Comparison of ENCODE assay signal across 11 cellular contexts in the genomic region with DNA sequence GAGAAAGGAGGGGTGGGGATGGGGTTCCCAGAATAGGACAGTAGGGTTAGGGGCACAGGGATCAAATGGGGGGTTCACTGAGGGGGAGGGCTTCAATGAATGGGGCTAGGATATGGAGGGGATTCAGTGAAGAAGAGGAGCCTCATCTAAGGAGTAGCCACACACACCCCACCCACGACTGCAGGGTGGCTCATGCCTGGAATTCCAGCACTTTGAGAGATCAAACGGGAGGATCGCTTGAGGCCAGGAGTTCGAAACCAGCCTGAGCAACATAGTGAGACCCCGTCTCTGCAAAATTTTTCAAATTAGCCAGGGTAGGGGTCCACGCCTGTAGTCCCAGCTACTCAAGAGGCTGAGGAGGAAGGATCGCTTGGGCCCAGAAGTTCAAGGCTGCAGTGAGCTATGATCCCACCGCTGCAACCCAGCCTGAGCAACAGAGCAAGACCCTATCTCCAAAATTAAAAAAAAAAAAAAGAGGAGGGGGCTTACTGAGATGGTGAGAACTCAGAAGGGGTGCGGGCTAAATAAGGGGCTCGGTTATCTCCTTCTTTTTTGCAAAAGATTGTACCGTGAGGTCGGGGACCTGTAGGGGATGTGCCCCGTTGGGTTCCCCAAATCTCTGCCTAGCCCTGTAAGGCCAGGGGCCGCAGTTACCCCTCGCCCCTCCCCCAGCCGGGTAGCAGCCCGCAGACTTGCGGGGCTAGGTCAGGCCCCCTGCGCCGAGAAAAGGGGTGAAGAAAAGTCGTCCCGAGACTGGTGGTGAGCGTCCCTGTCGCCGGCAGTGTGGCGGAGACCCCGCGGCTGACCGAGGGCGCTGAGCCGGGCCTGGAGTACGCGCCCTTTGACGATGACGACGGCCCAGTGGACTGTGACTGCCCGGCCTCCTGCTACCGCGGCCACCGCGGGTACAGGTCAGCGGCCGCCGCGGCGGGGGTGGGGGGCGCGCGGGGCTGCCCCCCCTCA. TPM values are rescaled to one million over a fixed set of nuclear protein-coding genes. Genes with fewer than 3 reads are reported as not detected.
DNase-seq lines count a peak whose midpoint lies in the region; ATAC-seq and TF ChIP-seq lines count a peak whose summit lies in the region.
"Had no signal": no experiment of that assay in that cellular context is flagged by ENCODE, and none has a peak within 500 bp of the region (broad histone marks: within the 10 kb centered on the region; RNA-seq: fewer than 3 reads in every experiment).

No MANE protein-coding gene starts in this region.

- H2BK120ac ChIP-seq in H9 (ENCODE audit: low read depth, low read length, poor library complexity, severe bottlenecking) = no peak overlapping the region

- H3K9me3 Mint-ChIP-seq in H9 = no peaks in the 10 kb centered on the region
- H3K9me3 Mint-ChIP-seq: HFFc6 had no signal

- no peak overlapping the region for H3K23ac ChIP-seq in H9 (ENCODE audit: insufficient read length, low read depth, low read length)

- H3K9me3 ChIP-seq in H9 (ENCODE audit: control insufficient read depth, low read depth, low read length) = no peaks in the 10 kb centered on the region
- no peaks in the 10 kb centered on the region for H3K9me3 ChIP-seq in smooth muscle cell (replicated peaks; ENCODE audit: low read depth)

- H3K9ac ChIP-seq in H9 (ENCODE audit: extremely low read depth, insufficient read length, low read length) = peak overlapping the region; percentile 87
- no peak overlapping the region for H3K9ac ChIP-seq in smooth muscle cell (ENCODE audit: low read depth)

- H3K79me2 ChIP-seq in H9 (ENCODE audit: insufficient read depth, low read length) = no peaks in the 10 kb centered on the region
- no peaks in the 10 kb centered on the region for H3K79me2 ChIP-seq in smooth muscle cell (ENCODE audit: low read depth)

- H3K4ac ChIP-seq in H9 (ENCODE audit: low read depth, low read length) = no peak overlapping the region

- no peak overlapping the region for H2BK5ac ChIP-seq in H9 (ENCODE audit: insufficient read length, low read length)

- H3F3A ChIP-seq in smooth muscle cell (ENCODE audit: low read depth) = no peaks in the 10 kb centered on the region

- peak overlapping the region; percentile 73 to 79 for H3K4me3 Mint-ChIP-seq in H9
- H3K4me3 Mint-ChIP-seq: HFFc6 had no signal

- no peaks in the 10 kb centered on the region for H3K79me1 ChIP-seq in H9 (ENCODE audit: insufficient read depth, low read depth, low read length, poor library complexity, severe bottlenecking)

- no peak overlapping the region for H4K8ac ChIP-seq in H9 (replicated peaks; ENCODE audit: insufficient read length, low read depth, low read length)

- no peak for ATAC-seq in HG03095 (IDR thresholded peaks at IDR 0.05; ENCODE audit: unreplicated experiment)

- peak overlapping the region; percentile 48 for H3K4me3 ChIP-seq in smooth muscle cell

- peaks cover 20 to 36% of the 10 kb centered on the region in 2 experiments for H3K4me1 Mint-ChIP-seq in H9

- H3K56ac ChIP-seq in H9 (ENCODE audit: insufficient read length, low read depth, low read length) = no peak overlapping the region

- H4K20me1 ChIP-seq in H9 (ENCODE audit: control insufficient read depth, insufficient read depth, insufficient read length) = peaks cover 3% of the 10 kb centered on the region
- H4K20me1 ChIP-seq in smooth muscle cell (ENCODE audit: low read depth) = no peaks in the 10 kb centered on the region

- H3K4me2 ChIP-seq in H9 (ENCODE audit: insufficient read depth, insufficient read length, low read length) (peak overlapping the region; percentile 61), smooth muscle cell (peak overlapping the region; percentile 89)

- no CpG with 5 or more reads among the region's 49 CpGs for WGBS in H9 (ENCODE audit: extremely low coverage, insufficient read length, low lambda C conversion rate)
- WGBS in smooth muscle cell (ENCODE audit: low lambda C conversion rate) = 27% methylated on average over 31 of the region's 49 CpGs

- H3K36me3 ChIP-seq in smooth muscle cell (ENCODE audit: low read depth) = no peaks in the 10 kb centered on the region

- H3K27ac Mint-ChIP-seq in H9 = no peak overlapping the region; a peak in 1 of 7 replicates
- H3K27ac Mint-ChIP-seq: HFFc6 had no signal

- H2BK15ac ChIP-seq in H9 (ENCODE audit: low read depth, low read length) = no peak overlapping the region

- H3K36me3 Mint-ChIP-seq in H9 (ENCODE audit: insufficient read depth in 1 of 3, low read depth in 3 of 3) = peaks cover 3 to 12% (median 11%) of the 10 kb centered on the region in 3 experiments

- peak overlapping the region; percentile 87 for H3K14ac ChIP-seq in H9 (ENCODE audit: insufficient read depth, low read length)

- no peak overlapping the region for H3T11ph ChIP-seq in H9 (ENCODE audit: low read length)

- TF ChIP-seq CTCF in H9 (conservative IDR thresholded peaks at IDR 0.05) (no peak), VCaP (conservative IDR thresholded peaks at IDR 0.05) (no peak), smooth muscle cell (IDR thresholded peaks at IDR 0.05; ENCODE audit: borderline replicate concordance, insufficient read depth, poor library complexity, severe bottlenecking) (no peak)

- no peaks in the 10 kb centered on the region; the same call in none of the 2 replicates for H3K27me3 Mint-ChIP-seq in H9 (ENCODE audit: low read depth)

- H2BK12ac ChIP-seq in H9 (ENCODE audit: insufficient read length, low read depth, low read length) = no peak overlapping the region

- H2AFZ ChIP-seq in H9 (ENCODE audit: low read length) = no peak overlapping the region
- no peak overlapping the region for H2AFZ ChIP-seq in smooth muscle cell (ENCODE audit: low read depth)

- H4K91ac ChIP-seq in H9 (ENCODE audit: insufficient read length, low read depth, low read length) = no peak overlapping the region

- no peak overlapping the region for H2AK5ac ChIP-seq in H9 (ENCODE audit: insufficient read length, low read length)

- H3K27ac ChIP-seq in H9 (ENCODE audit: insufficient read length, low read depth, low read length) (no peak overlapping the region), VCaP (peak overlapping the region; percentile 49; the same call in 1 of the 2 replicates), smooth muscle cell (ENCODE audit: low read depth) (no peak overlapping the region)

- no peak overlapping the region for H4K5ac ChIP-seq in H9 (ENCODE audit: insufficient read length, low read depth, low read length)

- no peak overlapping the region for H2BK20ac ChIP-seq in H9 (ENCODE audit: low read depth, low read length, poor library complexity, severe bottlenecking)

- peak overlapping the region; percentile 72 for H3K18ac ChIP-seq in H9 (ENCODE audit: insufficient read length, low read depth, low read length)

- DNase-seq in H9 (no peak), iPS-NIHi11 (ENCODE audit: low spot score) (peak; percentile 52), smooth muscle cell (lab: John Stamatoyannopoulos, UW; ENCODE audit: unreplicated experiment) (no peak), DMS 273 (lab: John Stamatoyannopoulos, UW; ENCODE audit: unreplicated experiment) (no peak)
- no peak for DNase-seq in stimulated activated CD4-positive, alpha-beta T cell treated with anti-CD3 and anti-CD28 coated beads, Interleukin-4, amount 100 ng/mL, for 24 hours
- no peak for DNase-seq in activated CD4-positive, alpha-beta T cell treated with anti-CD3 and anti-CD28 coated beads, Interleukin-2, amount 50 U/mL, for 1 hour
- DNase-seq: HFFc6, SIG-M5 had no signal

- H3K27me3 ChIP-seq in H9 (ENCODE audit: insufficient read depth, low read length) = no peaks in the 10 kb centered on the region
- H3K27me3 ChIP-seq in smooth muscle cell (ENCODE audit: low read depth) = no peaks in the 10 kb centered on the region

- H3K4me1 ChIP-seq in H9 (ENCODE audit: insufficient read depth, low read length) = peaks cover 8% of the 10 kb centered on the region; the same call in 1 of the 2 replicates
- no peaks in the 10 kb centered on the region for H3K4me1 ChIP-seq in smooth muscle cell (ENCODE audit: low read depth)

- peaks cover 3% of the 10 kb centered on the region for H3K23me2 ChIP-seq in H9 (ENCODE audit: insufficient read length, low read depth, low read length, poor library complexity, severe bottlenecking)

RNA-seq across cellular contexts. Expression of a gene that starts 43.1 kb away (rescaled TPM):
- 175 and 186 TPM in 2 replicates for total RNA-seq in H9 (2021)
- 374 and 484 TPM in 2 replicates for total RNA-seq in smooth muscle cell
- polyA plus RNA-seq in smooth muscle cell = 1,842 and 2,006 TPM in 2 replicates

RNA-seq across cellular contexts. Expression of a gene that starts 57.7 kb away (rescaled TPM):
- total RNA-seq in H9 (2021) (10.7 and 11.0 TPM in 2 replicates), smooth muscle cell (2.7 and 3.6 TPM in 2 replicates)
- 10.9 and 12.5 TPM in 2 replicates for polyA plus RNA-seq in smooth muscle cell
- total RNA-seq: activated CD8-positive, alpha-beta memory T cell treated with anti-CD3 and anti-CD28 coated beads for 36 hours had no signal
